In the genomic region with DNA sequence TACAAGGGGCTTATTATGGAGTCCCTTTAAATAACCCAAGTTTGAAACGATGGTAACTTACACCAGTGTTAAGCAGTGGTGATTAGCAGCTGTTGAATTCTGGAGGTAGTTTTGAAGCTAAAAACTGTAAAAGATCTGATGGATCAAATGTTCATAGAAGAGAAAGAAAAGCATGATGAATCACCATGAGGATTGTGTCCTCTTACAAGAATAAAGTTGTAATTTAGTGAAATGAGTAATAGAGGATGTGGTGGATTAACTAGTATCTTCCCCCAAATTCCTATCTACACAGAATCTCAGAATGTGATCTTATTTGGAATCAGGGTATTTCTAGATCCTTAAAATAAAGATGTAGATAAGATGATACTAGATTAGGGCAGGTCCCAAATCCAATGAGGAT, we compare ENCODE assay signal across 1 cellular context.
TF ChIP-seq lines count a peak whose summit lies in the region.

No MANE protein-coding gene starts in this region.

TF ChIP-seq in SK-N-SH, 30 proteins besides CTCF, POLR2A, EP300 and RAD21 (continued from another document):
- TF ChIP-seq TAF1 (IDR thresholded peaks at IDR 0.05; ENCODE audit: borderline replicate concordance, low read depth, low read length) (no peak), MXI1 (IDR thresholded peaks at IDR 0.05; ENCODE audit: low read depth, low read length) (no peak), NFIC (IDR thresholded peaks at IDR 0.05; ENCODE audit: borderline replicate concordance) (no peak)
